28 cellular contexts compared by ENCODE assay signal in genomic region chr4:95224402-95224801, GRCh38.
"Had no signal": no experiment of that assay in that cellular context is flagged by ENCODE, and none has a peak within 500 bp of the region (broad histone marks: within the 10 kb centered on the region; RNA-seq: fewer than 3 reads in every experiment).

No MANE protein-coding gene starts in this region.

- H3K9ac ChIP-seq: neural progenitor cell, parathyroid adenoma had no signal

- DNase-seq: naive thymus-derived CD8-positive, alpha-beta T cell; occipital lobe; ovary; psoas muscle; right cardiac atrium; right lobe of liver; sigmoid colon; small intestine; stimulated activated CD4-positive, alpha-beta T cell treated with anti-CD3 and anti-CD28 coated beads, Interleukin-15, amount 100 ng/mL, for 24 hours; stimulated activated CD4-positive, alpha-beta T cell treated with anti-CD3 and anti-CD28 coated beads, Interleukin-2, amount 100 ng/mL, for 24 hours; stimulated activated CD4-positive, alpha-beta T cell treated with anti-CD3 and anti-CD28 coated beads, Interleukin-2, amount 100 ng/mL, for 48 hours; stimulated activated CD4-positive, alpha-beta T cell treated with anti-CD3 and anti-CD28 coated beads, Interleukin-4, amount 100 ng/mL, for 24 hours; stimulated activated naive B cell treated with anti-CD40 and anti-IgM and Interleukin-4, amounts not matched to agents 10 μg/mL and 1 μg/mL and 100 μg/mL, for 72 hours; stimulated activated naive CD4-positive, alpha-beta T cell treated with Interleukin-2 at 50 U/mL for 16 hours; stomach; thyroid gland; trophoblast cell; upper lobe of left lung had no signal

- H3K79me2 ChIP-seq: parathyroid adenoma had no signal

- H3K36me3 ChIP-seq: neural progenitor cell, ovary, right lobe of liver, sigmoid colon, stomach, thoracic aorta, thyroid gland, tibial nerve, upper lobe of left lung, vagina had no signal

- H3K4me1 Mint-ChIP-seq: naive thymus-derived CD8-positive, alpha-beta T cell; stimulated activated effector memory CD8-positive, alpha-beta T cell treated with anti-CD3 and anti-CD28 coated beads, Interleukin-12 subunit alpha, Interleukin-12 subunit beta, amount 100 ng/mL, for 72 hours; stimulated activated naive B cell treated with anti-CD40 and anti-IgM and Interleukin-4, amounts not matched to agents 10 μg/mL and 1 μg/mL and 100 μg/mL, for 72 hours had no signal

- H3K27ac Mint-ChIP-seq: naive thymus-derived CD8-positive, alpha-beta T cell; natural killer cell treated with Interleukin-12 subunit alpha and Interleukin-12 subunit beta and Interleukin-15 and Interleukin-18, amount 100 ng/mL, for 72 hours; neural progenitor cell; progenitor cell of endocrine pancreas; stimulated activated effector memory CD8-positive, alpha-beta T cell treated with anti-CD3 and anti-CD28 coated beads, Interleukin-12 subunit alpha, Interleukin-12 subunit beta, amount 100 ng/mL, for 72 hours; stimulated activated naive B cell treated with anti-CD40 and anti-IgM and Interleukin-4, amounts not matched to agents 10 μg/mL and 1 μg/mL and 100 μg/mL, for 72 hours; stimulated activated naive CD8-positive, alpha-beta T cell treated with anti-CD3 and anti-CD28 coated beads, Interleukin-15, Interleukin-2, amounts not matched to agents 100 ng/mL and 50 ng/mL, for 24 hours had no signal

- FAIRE-seq: small intestine, urothelium cell line had no signal

- H3K4me3 Mint-ChIP-seq: naive thymus-derived CD8-positive, alpha-beta T cell; natural killer cell treated with Interleukin-12 subunit alpha and Interleukin-12 subunit beta and Interleukin-15 and Interleukin-18, amount 100 ng/mL, for 72 hours; neural progenitor cell; stimulated activated effector memory CD8-positive, alpha-beta T cell treated with anti-CD3 and anti-CD28 coated beads, Interleukin-12 subunit alpha, Interleukin-12 subunit beta, amount 100 ng/mL, for 72 hours; stimulated activated naive B cell treated with anti-CD40 and anti-IgM and Interleukin-4, amounts not matched to agents 10 μg/mL and 1 μg/mL and 100 μg/mL, for 72 hours; stimulated activated naive CD8-positive, alpha-beta T cell treated with anti-CD3 and anti-CD28 coated beads, Interleukin-15, Interleukin-2, amounts not matched to agents 100 ng/mL and 50 ng/mL, for 24 hours had no signal

- ATAC-seq: naive thymus-derived CD8-positive, alpha-beta T cell; natural killer cell treated with Interleukin-12 subunit alpha and Interleukin-12 subunit beta and Interleukin-15 and Interleukin-18, amount 100 ng/mL, for 72 hours; psoas muscle; right cardiac atrium; right lobe of liver; stimulated activated effector memory CD8-positive, alpha-beta T cell treated with anti-CD3 and anti-CD28 coated beads, Interleukin-12 subunit alpha, Interleukin-12 subunit beta, amount 100 ng/mL, for 72 hours; stimulated activated naive B cell treated with anti-CD40 and anti-IgM and Interleukin-4, amounts not matched to agents 10 μg/mL and 1 μg/mL and 100 μg/mL, for 72 hours had no signal

- H3K4me3 ChIP-seq: neural progenitor cell, ovary, psoas muscle, right lobe of liver, sigmoid colon, stomach, thoracic aorta, thyroid gland, tibial nerve, upper lobe of left lung, vagina had no signal

- H2AFZ ChIP-seq: neural progenitor cell, parathyroid adenoma had no signal

- H3K27me3 Mint-ChIP-seq: naive thymus-derived CD8-positive, alpha-beta T cell; natural killer cell treated with Interleukin-12 subunit alpha and Interleukin-12 subunit beta and Interleukin-15 and Interleukin-18, amount 100 ng/mL, for 72 hours; progenitor cell of endocrine pancreas; stimulated activated naive B cell treated with anti-CD40 and anti-IgM and Interleukin-4, amounts not matched to agents 10 μg/mL and 1 μg/mL and 100 μg/mL, for 72 hours; stimulated activated naive CD8-positive, alpha-beta T cell treated with anti-CD3 and anti-CD28 coated beads, Interleukin-15, Interleukin-2, amounts not matched to agents 100 ng/mL and 50 ng/mL, for 24 hours had no signal

- H3K4me2 ChIP-seq: neural progenitor cell had no signal

- H3K27me3 ChIP-seq: neural progenitor cell, ovary, right lobe of liver, sigmoid colon, stomach, thyroid gland, tibial nerve, upper lobe of left lung, vagina had no signal

- H3K9me3 ChIP-seq: ovary, psoas muscle, right lobe of liver, sigmoid colon, stomach, thoracic aorta, thyroid gland, tibial nerve, upper lobe of left lung, vagina had no signal

- H3K27ac ChIP-seq: neural progenitor cell, ovary, parathyroid adenoma, psoas muscle, right lobe of liver, sigmoid colon, stomach, thoracic aorta, thyroid gland, tibial nerve, upper lobe of left lung, vagina had no signal

- H3K9me3 Mint-ChIP-seq: naive thymus-derived CD8-positive, alpha-beta T cell; natural killer cell treated with Interleukin-12 subunit alpha and Interleukin-12 subunit beta and Interleukin-15 and Interleukin-18, amount 100 ng/mL, for 72 hours; neural progenitor cell; stimulated activated effector memory CD8-positive, alpha-beta T cell treated with anti-CD3 and anti-CD28 coated beads, Interleukin-12 subunit alpha, Interleukin-12 subunit beta, amount 100 ng/mL, for 72 hours; stimulated activated naive B cell treated with anti-CD40 and anti-IgM and Interleukin-4, amounts not matched to agents 10 μg/mL and 1 μg/mL and 100 μg/mL, for 72 hours; stimulated activated naive CD8-positive, alpha-beta T cell treated with anti-CD3 and anti-CD28 coated beads, Interleukin-15, Interleukin-2, amounts not matched to agents 100 ng/mL and 50 ng/mL, for 24 hours had no signal

- H3K4me1 ChIP-seq: parathyroid adenoma, psoas muscle, right lobe of liver, sigmoid colon, thyroid gland, tibial nerve, upper lobe of left lung, vagina had no signal

- H3K36me3 Mint-ChIP-seq: naive thymus-derived CD8-positive, alpha-beta T cell; natural killer cell treated with Interleukin-12 subunit alpha and Interleukin-12 subunit beta and Interleukin-15 and Interleukin-18, amount 100 ng/mL, for 72 hours; stimulated activated effector memory CD8-positive, alpha-beta T cell treated with anti-CD3 and anti-CD28 coated beads, Interleukin-12 subunit alpha, Interleukin-12 subunit beta, amount 100 ng/mL, for 72 hours; stimulated activated naive B cell treated with anti-CD40 and anti-IgM and Interleukin-4, amounts not matched to agents 10 μg/mL and 1 μg/mL and 100 μg/mL, for 72 hours had no signal
